In the genomic region with DNA sequence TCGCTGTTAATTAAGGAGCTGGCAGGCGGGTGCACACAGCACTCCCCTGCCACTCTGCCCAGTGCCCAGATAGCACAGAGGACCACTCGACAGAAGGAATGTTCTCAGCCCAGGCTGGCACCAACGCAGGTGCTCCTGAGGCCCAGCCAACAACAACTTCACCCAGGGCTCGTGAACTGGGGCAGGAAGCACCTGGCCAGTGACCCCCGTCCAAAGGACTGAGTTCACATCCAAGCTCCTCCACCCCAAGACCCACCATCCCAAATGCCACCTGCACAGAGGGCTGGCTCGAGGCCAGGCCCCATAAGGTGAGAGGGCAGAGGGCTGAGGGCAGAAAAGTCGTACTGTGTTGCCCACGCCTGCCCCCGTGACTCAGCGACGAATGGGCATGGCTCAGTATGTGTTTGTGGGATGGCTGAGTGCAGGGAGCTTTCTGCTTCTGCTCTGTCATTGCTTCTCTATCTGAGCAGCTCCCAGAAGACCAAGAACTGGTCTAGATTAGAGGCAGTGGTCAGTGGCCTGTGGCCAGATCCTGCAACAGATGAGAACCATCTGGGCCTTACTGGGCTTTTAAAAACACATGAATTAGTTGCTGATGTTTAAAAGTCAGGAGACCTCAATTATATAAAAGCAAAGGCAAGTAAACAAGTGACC, we compare ENCODE assay signal across 8 cellular contexts.
DNase-seq lines count a peak whose midpoint lies in the region; ATAC-seq and TF ChIP-seq lines count a peak whose summit lies in the region.

No MANE protein-coding gene starts in this region.

- TF ChIP-seq CTCF in glutamatergic neuron (IDR thresholded peaks at IDR 0.05; ENCODE audit: partially characterized antibody, unreplicated experiment) (no peak), gastrocnemius medialis (IDR thresholded peaks at IDR 0.05 in 4 of 5, conservative IDR thresholded peaks at IDR 0.05 in 1 of 5) (no peak)

- H3K4me2 ChIP-seq in BLaER1 treated with 17β-estradiol and CSF1 and Interleukin-3, amounts not matched to agents 10 nM and 100 nM: peak overlapping the region; percentile 86 to 98 (median 96)

- H3K4me1 Mint-ChIP-seq in glutamatergic neuron (ENCODE audit: low read depth, unreplicated experiment): peaks cover 29% of the 10 kb centered on the region

- H3K27ac Mint-ChIP-seq in activated naive CD4-positive, alpha-beta T cell treated with anti-CD3 and anti-CD28 coated beads, Interleukin-2, amount 50 U/mL, for 72 hours: peak overlapping the region; percentile 73 to 87
- H3K27ac Mint-ChIP-seq in glutamatergic neuron (ENCODE audit: unreplicated experiment): peak overlapping the region; percentile 96

- intact Hi-C loops in gastrocnemius medialis (cut with DNase I; ENCODE audit: low total_unique reads): loop anchor here (2.0 to 5.0 kb wide), 4 partner anchors 30 to 305 kb away; no protein-coding TSS in a partner anchor

- H4K20me1 ChIP-seq in BLaER1 treated with 17β-estradiol and CSF1 and Interleukin-3, amounts not matched to agents 10 nM and 100 nM: peaks cover 0 to 34% (median 13%) of the 10 kb centered on the region in 11 experiments; a peak in 10 of 22 replicates

- peaks cover 19 to 44% of the 10 kb centered on the region in 2 donors for H3K36me3 Mint-ChIP-seq in activated naive CD4-positive, alpha-beta T cell treated with anti-CD3 and anti-CD28 coated beads, Interleukin-2, amount 50 U/mL, for 72 hours
- H3K36me3 Mint-ChIP-seq in glutamatergic neuron (ENCODE audit: unreplicated experiment): peaks cover 4% of the 10 kb centered on the region

- peak; percentile 27 to 45 for ATAC-seq in activated naive CD4-positive, alpha-beta T cell treated with anti-CD3 and anti-CD28 coated beads, Interleukin-2, amount 50 U/mL, for 72 hours
- peak; percentile 4 to 16 for ATAC-seq in gastrocnemius medialis

- H3K4me3 ChIP-seq in BLaER1 treated with 17β-estradiol and CSF1 and Interleukin-3, amounts not matched to agents 10 nM and 100 nM: peak overlapping the region in 8 of 10 experiments; percentile 32 to 58 (median 40); a peak in 15 of 20 replicates
- no peak overlapping the region for H3K4me3 ChIP-seq in gastrocnemius medialis

- no peaks in the 10 kb centered on the region for H3K9me3 ChIP-seq in BLaER1 treated with 17β-estradiol and CSF1 and Interleukin-3, amounts not matched to agents 10 nM and 100 nM (replicated peaks in 1 of 11)
- no peaks in the 10 kb centered on the region for H3K9me3 ChIP-seq in gastrocnemius medialis

- H3K9me3 Mint-ChIP-seq in activated naive CD4-positive, alpha-beta T cell treated with anti-CD3 and anti-CD28 coated beads, Interleukin-2, amount 50 U/mL, for 72 hours: no peaks in the 10 kb centered on the region
- H3K9me3 Mint-ChIP-seq in glutamatergic neuron (ENCODE audit: unreplicated experiment): peaks cover 6% of the 10 kb centered on the region

- H3K27me3 Mint-ChIP-seq in glutamatergic neuron (ENCODE audit: unreplicated experiment): peaks cover 15% of the 10 kb centered on the region

- TF ChIP-seq POLR2A in gastrocnemius medialis (IDR thresholded peaks at IDR 0.05): no peak

- peak overlapping the region; percentile 89 to 98 (median 94) for H3K27ac ChIP-seq in BLaER1 treated with 17β-estradiol and CSF1 and Interleukin-3, amounts not matched to agents 10 nM and 100 nM
- H3K27ac ChIP-seq in gastrocnemius medialis: peak overlapping the region; percentile 91 to 99 (median 98)

- peaks cover 87 to 96% (median 94%) of the 10 kb centered on the region in 10 experiments for H3K4me1 ChIP-seq in BLaER1 treated with 17β-estradiol and CSF1 and Interleukin-3, amounts not matched to agents 10 nM and 100 nM
- peaks cover 61 to 67% of the 10 kb centered on the region in 2 donors for H3K4me1 ChIP-seq in gastrocnemius medialis

- peak overlapping the region; percentile 46 for H3K4me3 Mint-ChIP-seq in glutamatergic neuron (ENCODE audit: unreplicated experiment)

- H3K36me3 ChIP-seq in BLaER1 treated with 17β-estradiol and CSF1 and Interleukin-3, amounts not matched to agents 10 nM and 100 nM: peaks cover 36 to 87% (median 70%) of the 10 kb centered on the region in 11 experiments
- H3K36me3 ChIP-seq in gastrocnemius medialis: peaks cover 0 to 30% of the 10 kb centered on the region in 2 donors

- peak overlapping the region; percentile 72 to 86 (median 81) for H3K9ac ChIP-seq in BLaER1 treated with 17β-estradiol and CSF1 and Interleukin-3, amounts not matched to agents 10 nM and 100 nM

- DNase-seq in NCI-H226 (peak; percentile 14), glutamatergic neuron (no peak), gastrocnemius medialis (peak; percentile 55 to 67), SKM-1 treated with dmso at 0.1 percent for 144 hours (lab: John Stamatoyannopoulos, UW; ENCODE audit: unreplicated experiment) (no peak), GDM1 (lab: John Stamatoyannopoulos, UW) (no peak), SIG-M5 (lab: John Stamatoyannopoulos, UW) (no peak)
- peak; percentile 36 to 63 for DNase-seq in activated naive CD4-positive, alpha-beta T cell treated with anti-CD3 and anti-CD28 coated beads, Interleukin-2, amount 50 U/mL, for 72 hours (ENCODE audit: low spot score in 2 of 2)

- in situ Hi-C loops in gastrocnemius medialis (cut with MboI; ENCODE audit: low sequenced_read_pairs in 4 of 4): no loop called here

- no peaks in the 10 kb centered on the region for H3K27me3 ChIP-seq in BLaER1 treated with 17β-estradiol and CSF1 and Interleukin-3, amounts not matched to agents 10 nM and 100 nM
- no peaks in the 10 kb centered on the region for H3K27me3 ChIP-seq in gastrocnemius medialis

Comparison
In these comparisons a context has a peak if more than half of its experiments do, and no peak if none do; other contexts are left out.
1. H3K4me3 ChIP-seq: peak in BLaER1 treated with 17β-estradiol and CSF1 and Interleukin-3, amounts not matched to agents 10 nM and 100 nM (8 of 10); none in gastrocnemius medialis (0 of 4).
2. DNase-seq: peak in NCI-H226 (single experiment), activated naive CD4-positive, alpha-beta T cell treated with anti-CD3 and anti-CD28 coated beads, Interleukin-2, amount 50 U/mL, for 72 hours (2 of 2) and gastrocnemius medialis (2 of 2); none in glutamatergic neuron (single experiment), SKM-1 treated with dmso at 0.1 percent for 144 hours (single experiment), GDM1 (single experiment) and SIG-M5 (single experiment).